3 cellular contexts compared by ENCODE assay signal in genomic region chr11:129831227-129831626, GRCh38. TPM values are rescaled to one million over a fixed set of nuclear protein-coding genes. Genes with fewer than 3 reads are reported as not detected.
"Had no signal": no experiment of that assay in that cellular context is flagged by ENCODE, and none has a peak within 500 bp of the region (broad histone marks: within the 10 kb centered on the region; RNA-seq: fewer than 3 reads in every experiment).

No MANE protein-coding gene starts in this region.

RNA-seq across cellular contexts. Expression of gene TMEM45B, which starts 15.6 kb away (rescaled TPM):
- total RNA-seq: ascending aorta, NCI-H460, SK-MEL-5 had no signal
